13 cellular contexts compared by ENCODE assay signal in genomic region chr4:113951263-113951662, GRCh38. TPM values are rescaled to one million over a fixed set of nuclear protein-coding genes. Genes with fewer than 3 reads are reported as not detected.
DNase-seq lines count a peak whose midpoint lies in the region; ATAC-seq and TF ChIP-seq lines count a peak whose summit lies in the region.
"Had no signal": no experiment of that assay in that cellular context is flagged by ENCODE, and none has a peak within 500 bp of the region (broad histone marks: within the 10 kb centered on the region; RNA-seq: fewer than 3 reads in every experiment).

No MANE protein-coding gene starts in this region.

- peak overlapping the region; percentile 63 to 72 (median 64) for H3K27ac ChIP-seq in esophagus muscularis mucosa (replicated peaks in 1 of 4)
- H3K27ac ChIP-seq in lower lobe of right lung: no peak overlapping the region
- H3K27ac ChIP-seq in testis: no peak overlapping the region
- H3K27ac ChIP-seq in gastrocnemius medialis: no peak overlapping the region
- H3K27ac ChIP-seq in Peyer's patch: no peak overlapping the region

- peak; percentile 50 to 68 for ATAC-seq in lower lobe of right lung
- no peak for ATAC-seq in HG03159 (IDR thresholded peaks at IDR 0.05; ENCODE audit: unreplicated experiment)
- no peak for ATAC-seq in gastrocnemius medialis
- ATAC-seq in HG03571 (IDR thresholded peaks at IDR 0.05; ENCODE audit: unreplicated experiment): no peak
- ATAC-seq: activated T-cell treated with anti-CD3 and anti-CD28 coated beads, Interleukin-2, amount 50 U/mL, for 4 hours; K562 had no signal

- no peaks in the 10 kb centered on the region for H3K9me3 ChIP-seq in esophagus muscularis mucosa
- H3K9me3 ChIP-seq in lower lobe of right lung: no peaks in the 10 kb centered on the region
- H3K9me3 ChIP-seq in testis: no peaks in the 10 kb centered on the region
- H3K9me3 ChIP-seq in gastrocnemius medialis: no peaks in the 10 kb centered on the region
- no peaks in the 10 kb centered on the region for H3K9me3 ChIP-seq in Peyer's patch

- intact Hi-C loops in esophagus muscularis mucosa (cut with DNase I): loop anchor here (10.0 kb wide), 1 partner anchor 124 kb away; no protein-coding TSS in a partner anchor
- intact Hi-C loops in lower lobe of right lung (cut with DNase I): loop anchor here (10.0 kb wide), 1 partner anchor 114 kb away; no protein-coding TSS in a partner anchor
- intact Hi-C loops in testis (cut with DNase I; ENCODE audit: low total_unique reads): no loop called here
- intact Hi-C loops in gastrocnemius medialis (cut with DNase I; ENCODE audit: low total_unique reads): no loop called here

- H3K36me3 ChIP-seq in esophagus muscularis mucosa: no peaks in the 10 kb centered on the region
- H3K36me3 ChIP-seq in lower lobe of right lung: no peaks in the 10 kb centered on the region
- H3K36me3 ChIP-seq in testis (ENCODE audit: low read depth, missing control alignments): no peaks in the 10 kb centered on the region
- no peaks in the 10 kb centered on the region for H3K36me3 ChIP-seq in gastrocnemius medialis
- H3K36me3 ChIP-seq in Peyer's patch: no peaks in the 10 kb centered on the region

- no peak for TF ChIP-seq POLR2A in esophagus muscularis mucosa (IDR thresholded peaks at IDR 0.05; ENCODE audit: low read depth)
- TF ChIP-seq POLR2A in testis (IDR thresholded peaks at IDR 0.05): no peak
- no peak for TF ChIP-seq POLR2A in gastrocnemius medialis (IDR thresholded peaks at IDR 0.05)
- TF ChIP-seq POLR2A in Peyer's patch (IDR thresholded peaks at IDR 0.05): no peak

- no peaks in the 10 kb centered on the region for H3K27me3 ChIP-seq in esophagus muscularis mucosa
- no peaks in the 10 kb centered on the region for H3K27me3 ChIP-seq in lower lobe of right lung (ENCODE audit: low read depth)
- no peaks in the 10 kb centered on the region for H3K27me3 ChIP-seq in testis
- H3K27me3 ChIP-seq in gastrocnemius medialis: no peaks in the 10 kb centered on the region
- H3K27me3 ChIP-seq in Peyer's patch: no peaks in the 10 kb centered on the region

- WGBS in esophagus muscularis mucosa: 41% methylated on average over 6 of the region's 6 CpGs
- WGBS in testis, 2 donors: 26 to 50% methylated on average over 6 of the region's 6 CpGs

- peaks cover 13 to 41% (median 37%) of the 10 kb centered on the region in 4 donors for H3K4me1 ChIP-seq in esophagus muscularis mucosa
- no peaks in the 10 kb centered on the region for H3K4me1 ChIP-seq in lower lobe of right lung
- H3K4me1 ChIP-seq in testis: no peaks in the 10 kb centered on the region
- no peaks in the 10 kb centered on the region for H3K4me1 ChIP-seq in gastrocnemius medialis
- H3K4me1 ChIP-seq in Peyer's patch: peaks cover 0 to 4% (median 0%) of the 10 kb centered on the region in 4 donors

- TF ChIP-seq CTCF in esophagus muscularis mucosa (IDR thresholded peaks at IDR 0.05) (no peak), lower lobe of right lung (IDR thresholded peaks at IDR 0.05) (no peak), testis (IDR thresholded peaks at IDR 0.05) (no peak), gastrocnemius medialis (IDR thresholded peaks at IDR 0.05 in 4 of 5, conservative IDR thresholded peaks at IDR 0.05 in 1 of 5) (no peak), Peyer's patch (IDR thresholded peaks at IDR 0.05) (no peak)

- in situ Hi-C loops in gastrocnemius medialis (cut with MboI; ENCODE audit: low sequenced_read_pairs in 4 of 4): no loop called here

- no peak for TF ChIP-seq EP300 in esophagus muscularis mucosa (IDR thresholded peaks at IDR 0.05)

- DNase-seq in NCI-H446 (lab: John Stamatoyannopoulos, UW) (peak; percentile 29 to 78), esophagus muscularis mucosa (ENCODE audit: extremely low spot score) (no peak), lower lobe of right lung (no peak), testis (peak; percentile 23), gastrocnemius medialis (no peak), Peyer's patch (no peak)
- DNase-seq: activated CD4-positive, alpha-beta T cell treated with anti-CD3 and anti-CD28 coated beads for 1 hour; activated T-cell treated with anti-CD3 and anti-CD28 coated beads, Interleukin-2, amount 50 U/mL, for 4 hours; NCI-H187 treated with DMSO at 0.1 percent for 48 hours had no signal

- peak overlapping the region in 2 of 4 donors; percentile 12 to 31 for H3K4me3 ChIP-seq in esophagus muscularis mucosa
- no peak overlapping the region for H3K4me3 ChIP-seq in lower lobe of right lung
- no peak overlapping the region for H3K4me3 ChIP-seq in testis
- H3K4me3 ChIP-seq in gastrocnemius medialis: no peak overlapping the region
- no peak overlapping the region for H3K4me3 ChIP-seq in Peyer's patch
- H3K4me3 ChIP-seq: K562, skin epidermis had no signal

RNA-seq across cellular contexts. Expression of gene ARSJ, which starts 28.2 kb away (rescaled TPM):
- total RNA-seq in esophagus muscularis mucosa (10 to 100 TPM; 18.1 to 26.0 (median 21.2) TPM), lower lobe of right lung (8.4 TPM), testis (under 1 TPM; 0.55 to 0.74 TPM), gastrocnemius medialis (under 1 TPM; 0.15 to 0.67 (median 0.46) TPM), Peyer's patch (1 to 10 TPM; 1.0 to 3.3 (median 1.4) TPM)
- polyA plus RNA-seq in testis (ENCODE audit: insufficient read depth, low read depth, low replicate concordance): 1.6 TPM
- total RNA-seq: K562 had no signal
- polyA plus RNA-seq: K562 had no signal

Comparison
In these comparisons a context has a peak if more than half of its experiments do, and no peak if none do; other contexts are left out.
1. DNase-seq: peak in NCI-H446 (2 of 2) and testis (single experiment); none in esophagus muscularis mucosa (single experiment), lower lobe of right lung (single experiment), gastrocnemius medialis (0 of 2) and Peyer's patch (0 of 3).
2. H3K27ac ChIP-seq: peak in esophagus muscularis mucosa (4 of 4); none in lower lobe of right lung (single experiment), testis (0 of 2), gastrocnemius medialis (0 of 4) and Peyer's patch (0 of 4).
3. ATAC-seq: peak in lower lobe of right lung (2 of 2); none in HG03159 (single experiment), gastrocnemius medialis (0 of 2) and HG03571 (single experiment).
4. intact Hi-C loops: an anchor here in esophagus muscularis mucosa (10.0 kb wide) and lower lobe of right lung (10.0 kb wide); none called in testis and gastrocnemius medialis.